ENCODE assay signal across 34 cellular contexts in genomic region chr2:46254474-46254873, GRCh38.
"Had no signal": no experiment of that assay in that cellular context is flagged by ENCODE, and none has a peak within 500 bp of the region (broad histone marks: within the 10 kb centered on the region; RNA-seq: fewer than 3 reads in every experiment).

No MANE protein-coding gene starts in this region.

- H3K4me1 ChIP-seq: breast epithelium had no signal

- H3K27ac ChIP-seq: adrenal gland, body of pancreas, brain microvascular endothelial cell, breast epithelium, VCaP had no signal

- H3K4me3 ChIP-seq: adrenal gland, body of pancreas, breast epithelium had no signal

- H3K36me3 ChIP-seq: adrenal gland, brain microvascular endothelial cell, breast epithelium had no signal

- FAIRE-seq: astrocyte, TTC549 had no signal

- ATAC-seq: activated naive CD4-positive, alpha-beta T cell treated with anti-CD3 and anti-CD28 coated beads, Interleukin-2, amount 50 U/mL, for 72 hours; activated T-cell treated with anti-CD3 and anti-CD28 coated beads, Interleukin-2, amount 50 U/mL, for 4 hours; activated T-cell treated with anti-CD3 and anti-CD28 coated beads, Interleukin-2, amount 50 U/mL, for 72 hours; activated T-helper 17 cell treated with anti-CD3 and anti-CD28 coated beads, Interleukin-2, amount 50 U/mL, for 72 hours; body of pancreas had no signal

- H3K9me3 ChIP-seq: adrenal gland, body of pancreas, breast epithelium had no signal

- H3K27me3 ChIP-seq: adrenal gland, body of pancreas, brain microvascular endothelial cell, breast epithelium had no signal

- DNase-seq: activated B cell treated with CpG ODN at 0.5 μM for 24 hours; activated CD4-positive, alpha-beta memory T cell treated with anti-CD3 and anti-CD28 coated beads for 36 hours; activated CD4-positive, alpha-beta T cell treated with anti-CD3 and anti-CD28 coated beads for 4 hours; activated CD4-positive, alpha-beta T cell treated with anti-CD3 and anti-CD28 coated beads, Interleukin-2, amount 10 ng/mL, durations not matched to agents 24 days and 14 days; activated CD4-positive, alpha-beta T cell treated with anti-CD3 and anti-CD28 coated beads, Interleukin-2, amount 50 U/mL, for 1 hour; activated CD4-positive, alpha-beta T cell treated with anti-CD3 and anti-CD28 coated beads, Interleukin-2, amount 50 U/mL, for 4 hours; activated CD4-positive, CD25-positive, alpha-beta regulatory T cell treated with anti-CD3 and anti-CD28 coated beads, Interleukin-2, amount 50 U/mL, for 72 hours; activated CD8-positive, alpha-beta memory T cell treated with anti-CD3 and anti-CD28 coated beads, Interleukin-2, amount 50 U/mL, for 4 hours; activated effector memory CD4-positive, alpha-beta T cell treated with anti-CD3 and anti-CD28 coated beads, Interleukin-2, amount 50 U/mL, for 16 hours; activated gamma-delta T cell treated with Interleukin-2 at 50 U/mL for 16 hours; activated naive CD4-positive, alpha-beta T cell; activated naive CD4-positive, alpha-beta T cell treated with anti-CD3 and anti-CD28 coated beads for 36 hours; activated naive CD4-positive, alpha-beta T cell treated with anti-CD3 and anti-CD28 coated beads, Interleukin-2, amount 50 U/mL, for 16 hours; activated naive CD8-positive, alpha-beta T cell treated with anti-CD3 and anti-CD28 coated beads for 36 hours; activated T-cell treated with anti-CD3 and anti-CD28 coated beads for 4 hours; activated T-cell treated with anti-CD3 and anti-CD28 coated beads, Interleukin-2, amount 50 U/mL, for 1 hour; activated T-cell treated with anti-CD3 and anti-CD28 coated beads, Interleukin-2, amount 50 U/mL, for 4 hours; activated T-cell treated with anti-CD3 and anti-CD28 coated beads, Interleukin-2, amount 50 U/mL, for 72 hours; adrenal gland; amniotic stem cell; aorta; body of pancreas; brain microvascular endothelial cell; central memory CD4-positive, alpha-beta T cell; SW 1271; T-helper 1 cell; T-helper 2 cell; T-helper 9 cell had no signal
